In the genomic region with DNA sequence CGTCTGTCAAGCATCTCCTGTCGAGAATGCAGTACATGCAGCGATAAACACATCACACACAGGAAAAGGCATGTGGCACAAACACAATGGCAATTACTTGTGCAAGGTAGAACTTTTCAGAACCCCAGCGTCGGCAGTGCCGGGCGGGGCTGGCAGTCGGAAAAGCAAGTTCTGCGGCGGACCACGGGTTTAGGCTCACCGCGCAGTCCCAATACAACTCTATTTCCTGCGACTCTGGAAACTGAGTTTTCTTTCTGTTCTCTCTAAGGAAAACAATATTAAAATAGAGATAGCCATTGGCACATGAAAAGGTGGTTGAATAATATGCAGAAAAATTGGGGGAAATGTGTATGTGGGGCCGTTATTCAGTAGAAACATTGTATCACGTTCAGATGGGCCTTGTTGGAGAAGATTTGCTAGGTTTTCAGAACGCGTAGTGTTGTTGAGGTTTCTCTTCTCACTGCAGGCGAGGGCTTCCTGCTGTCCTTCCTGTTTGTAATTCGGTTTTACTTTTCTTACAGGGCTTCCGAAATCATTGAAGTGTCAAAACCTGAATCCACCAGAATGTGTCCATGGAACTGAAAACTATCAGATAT, we compare ENCODE assay signal across 10 cellular contexts.
DNase-seq lines count a peak whose midpoint lies in the region; ATAC-seq and TF ChIP-seq lines count a peak whose summit lies in the region.
"Had no signal": no experiment of that assay in that cellular context is flagged by ENCODE, and none has a peak within 500 bp of the region (broad histone marks: within the 10 kb centered on the region; RNA-seq: fewer than 3 reads in every experiment).

No MANE protein-coding gene starts in this region.

- peak overlapping the region; percentile 73 for H3K4me3 Mint-ChIP-seq in activated CD8-positive, alpha-beta memory T cell treated with anti-CD3 and anti-CD28 coated beads, Interleukin-2, amount 10 ng/mL, durations not matched to agents 7 days and 5 days

- peak; percentile 72 for ATAC-seq in activated CD8-positive, alpha-beta memory T cell treated with anti-CD3 and anti-CD28 coated beads, Interleukin-2, amount 10 ng/mL, durations not matched to agents 7 days and 5 days
- ATAC-seq in left cardiac atrium (peak; percentile 9 to 43), thoracic aorta (ENCODE audit: insufficient number of reproducible peaks, low FRiP score, low read depth) (no peak)

- intact Hi-C loops in left cardiac atrium (cut with DNase I) = loop anchor here (1.0 to 10.0 kb wide), 4 partner anchors 429 to 732 kb away; no protein-coding TSS in a partner anchor

- peak overlapping the region; percentile 76 for H3K4me3 ChIP-seq in SK-N-MC
- peak overlapping the region; percentile 66 for H3K4me3 ChIP-seq in thoracic aorta

- H3K9me3 ChIP-seq in SK-N-MC (ENCODE audit: low read depth, low read length) (no peaks in the 10 kb centered on the region), thoracic aorta (no peaks in the 10 kb centered on the region)
- H3K9me3 ChIP-seq: esophagus squamous epithelium had no signal

- no peaks in the 10 kb centered on the region for H3K4me1 ChIP-seq in thoracic aorta (ENCODE audit: control insufficient read depth in 1 of 2, low read depth in 2 of 2)

- no peak for TF ChIP-seq CTCF in thoracic aorta (IDR thresholded peaks at IDR 0.05)

- H3K27ac ChIP-seq in SK-N-MC = no peak overlapping the region
- H3K27ac ChIP-seq in thoracic aorta = no peak overlapping the region
- no peak overlapping the region for H3K27ac ChIP-seq in substantia nigra (ENCODE audit: low read depth, low read length, poor library complexity, severe bottlenecking)
- H3K27ac ChIP-seq: esophagus squamous epithelium had no signal

- CTCF ChIA-PET in activated CD8-positive, alpha-beta memory T cell treated with anti-CD3 and anti-CD28 coated beads, Interleukin-2, amount 10 ng/mL, durations not matched to agents 7 days and 5 days (lab: Charles Lee) = interaction anchor here (1.0 kb wide), 1 partner anchor 514 kb away, joined by 6 read pairs; no protein-coding TSS in a partner anchor

- peak overlapping the region; percentile 45 for H3K9ac ChIP-seq in SK-N-MC (ENCODE audit: insufficient read length)

- peaks cover 8% of the 10 kb centered on the region for H3K4me1 Mint-ChIP-seq in activated CD8-positive, alpha-beta memory T cell treated with anti-CD3 and anti-CD28 coated beads, Interleukin-2, amount 10 ng/mL, durations not matched to agents 7 days and 5 days

- H3K27me3 ChIP-seq in thoracic aorta (replicated peaks; ENCODE audit: insufficient read depth) = no peaks in the 10 kb centered on the region

- H3K36me3 Mint-ChIP-seq in activated CD8-positive, alpha-beta memory T cell treated with anti-CD3 and anti-CD28 coated beads, Interleukin-2, amount 10 ng/mL, durations not matched to agents 7 days and 5 days = no peaks in the 10 kb centered on the region

- no peak for DNase-seq in activated CD8-positive, alpha-beta memory T cell treated with anti-CD3 and anti-CD28 coated beads, Interleukin-2, amount 10 ng/mL, durations not matched to agents 7 days and 5 days
- no peak for DNase-seq in activated CD8-positive, alpha-beta memory T cell treated with anti-CD3 and anti-CD28 coated beads for 24 hours
- DNase-seq in SK-N-MC (ENCODE audit: low read depth, low spot score) = peak; percentile 14
- no peak for DNase-seq in left cardiac atrium
- DNase-seq in thoracic aorta (ENCODE audit: low spot score) = no peak
- DNase-seq in substantia nigra (lab: John Stamatoyannopoulos, UW) = no peak
- DNase-seq in NCI-H1092 treated with DMSO at 0.1 percent for 48 hours (lab: John Stamatoyannopoulos, UW) = no peak
- no peak for DNase-seq in NCI-H446 (lab: John Stamatoyannopoulos, UW)
- DNase-seq: AML-193, esophagus squamous epithelium had no signal

- H3K27ac Mint-ChIP-seq in activated CD8-positive, alpha-beta memory T cell treated with anti-CD3 and anti-CD28 coated beads, Interleukin-2, amount 10 ng/mL, durations not matched to agents 7 days and 5 days = peak overlapping the region; percentile 52

- no peaks in the 10 kb centered on the region for H3K36me3 ChIP-seq in SK-N-MC (ENCODE audit: insufficient read depth, low read length)
- no peaks in the 10 kb centered on the region for H3K36me3 ChIP-seq in thoracic aorta
- H3K36me3 ChIP-seq: esophagus squamous epithelium had no signal

- no peaks in the 10 kb centered on the region for H3K9me3 Mint-ChIP-seq in activated CD8-positive, alpha-beta memory T cell treated with anti-CD3 and anti-CD28 coated beads, Interleukin-2, amount 10 ng/mL, durations not matched to agents 7 days and 5 days (ENCODE audit: low read depth)

- no peaks in the 10 kb centered on the region for H3K27me3 Mint-ChIP-seq in activated CD8-positive, alpha-beta memory T cell treated with anti-CD3 and anti-CD28 coated beads, Interleukin-2, amount 10 ng/mL, durations not matched to agents 7 days and 5 days
